In the genomic region with DNA sequence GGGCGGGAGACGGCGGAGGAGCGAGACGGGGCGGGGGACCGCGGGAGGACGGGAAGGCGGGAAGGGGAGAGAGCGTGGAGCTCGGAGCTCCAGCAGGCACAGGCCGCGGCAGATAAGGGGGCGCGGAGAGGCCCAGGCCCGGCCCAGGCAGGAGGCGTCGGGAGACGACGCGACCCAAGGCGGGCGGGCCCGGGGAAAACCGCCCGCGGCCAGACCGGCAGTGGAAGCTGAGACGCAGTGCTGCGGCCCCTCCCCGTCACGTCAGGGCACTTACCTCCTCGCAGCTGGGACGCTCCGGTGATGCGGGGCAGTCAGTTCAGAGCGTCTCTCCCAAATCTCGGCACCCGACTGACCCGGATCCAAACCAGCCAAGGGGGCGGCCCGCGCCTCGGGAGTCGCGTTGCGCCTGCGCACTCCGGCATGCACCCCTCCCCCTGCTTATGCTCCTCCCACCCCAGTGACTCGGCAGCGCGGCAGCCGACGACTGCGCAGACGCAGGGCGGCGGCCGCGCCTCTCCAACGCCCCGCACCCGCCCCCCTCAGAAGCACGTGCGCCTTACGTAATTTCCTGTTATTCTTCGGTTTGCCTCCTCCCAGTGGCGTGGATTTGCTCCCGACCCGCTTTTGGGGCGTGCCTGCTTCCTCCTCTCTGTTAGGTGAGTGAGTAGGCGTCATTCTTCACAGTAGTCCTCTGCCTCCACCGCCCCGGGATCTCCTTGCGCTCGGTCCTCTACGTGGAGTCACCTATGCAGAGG, we compare ENCODE assay signal across 8 cellular contexts. TPM values are rescaled to one million over a fixed set of nuclear protein-coding genes. Genes with fewer than 3 reads are reported as not detected.
A peak's percentile ranks its signal among the peaks of the same experiment; 100 is the strongest.
DNase-seq lines count a peak whose midpoint lies in the region; ATAC-seq, FAIRE-seq and TF ChIP-seq lines count a peak whose summit lies in the region.

A gene (minus strand): TSS at position 350 of the 755 bp plus-strand sequence. CDS start 3,814 bp downstream, outside the sequence.

- H3K4me1 ChIP-seq in psoas muscle, result peaks cover 36% of the 10 kb centered on the region

- peak within 1 kb of the TSS; percentile 99 for H3K27ac Mint-ChIP-seq in T-helper 17 cell

- FAIRE-seq in urothelium cell line (lab: Jason Lieb, UNC), result peak; percentile 98

- TF ChIP-seq POLR2A in GM15510 (IDR thresholded peaks at IDR 0.05; ENCODE audit: borderline replicate concordance, extremely low read depth, insufficient read length), result peak; percentile 65

- intact Hi-C loops in left ventricle myocardium superior (cut with micrococcal nuclease) (loop anchor here (10.0 kb wide), 1 partner anchor 254 kb away; no protein-coding TSS in a partner anchor), psoas muscle (cut with DNase I) (loop anchor here (5.0 to 10.0 kb wide), 5 partner anchors 264 to 674 kb away; a partner anchor contains a TSS)

- DNase-seq in NCI-H1694 treated with DMSO at 0.1 percent for 48 hours (lab: John Stamatoyannopoulos, UW) (peak; percentile 83), T-helper 17 cell (peak; percentile 98 to 99 (median 98)), amygdala (lab: John Stamatoyannopoulos, UW) (peak; percentile 61 to 97 (median 94)), left ventricle myocardium superior (peak; percentile 97), psoas muscle (peak; percentile 96 to 99), urothelium cell line (ENCODE audit: low spot score) (peak; percentile 100)

- TF ChIP-seq CTCF in psoas muscle (IDR thresholded peaks at IDR 0.05), result no peak

- H3K36me3 Mint-ChIP-seq in T-helper 17 cell (ENCODE audit: low read depth), result peaks cover 5% of the 10 kb centered on the region

- peaks cover 0 to 10% of the 10 kb centered on the region in 2 donors for H3K36me3 ChIP-seq in psoas muscle (ENCODE audit: insufficient read depth in 1 of 2, low read depth in 1 of 2)

- WGBS in psoas muscle, 3 donors, result 0 to 1% (median 0%) methylated on average over 45 to 78 of the region's 78 CpGs

- H3K27me3 Mint-ChIP-seq in T-helper 17 cell, result no peaks in the 10 kb centered on the region

- peak within 1 kb of the TSS; percentile 92 for H3K27ac ChIP-seq in psoas muscle

- peak within 1 kb of the TSS; percentile 77 for H3K4me3 ChIP-seq in psoas muscle

- H3K4me3 Mint-ChIP-seq in T-helper 17 cell, result peak within 1 kb of the TSS; percentile 97

- H3K9me3 ChIP-seq in T-helper 17 cell (ENCODE audit: control insufficient read depth, low read length, poor library complexity, severe bottlenecking), result no peaks in the 10 kb centered on the region
- H3K9me3 ChIP-seq in psoas muscle, result no peaks in the 10 kb centered on the region

- peak; percentile 85 for ATAC-seq in HG02885 (IDR thresholded peaks at IDR 0.05; ENCODE audit: poor library complexity, unreplicated experiment)
- ATAC-seq in T-helper 17 cell, result peak; percentile 86
- ATAC-seq in left ventricle myocardium superior, result peak; percentile 92
- ATAC-seq in psoas muscle, result peak; percentile 87 to 93 (median 88)

- H3K4me1 Mint-ChIP-seq in T-helper 17 cell, result peaks cover 49% of the 10 kb centered on the region

- no peaks in the 10 kb centered on the region for H3K27me3 ChIP-seq in psoas muscle (ENCODE audit: insufficient read depth in 3 of 3, low read length in 2 of 3)

RNA-seq across cellular contexts. Expression of the gene that starts here (rescaled TPM):
- total RNA-seq in T-helper 17 cell (100 to 1,000 TPM in 1 of 2 donors, 10 to 100 TPM in 1; 88.5 to 103 TPM), left ventricle myocardium superior (35.2 TPM), psoas muscle (10 to 100 TPM; 46.0 to 97.6 (median 61.7) TPM)
- 10 to 100 TPM; 47.4 to 75.7 (median 71.4) TPM for polyA plus RNA-seq in psoas muscle

Comparison
In these comparisons a context has a peak if more than half of its experiments do, and no peak if none do; other contexts are left out.
1. Peak in every context shown above with its lines: DNase-seq, ATAC-seq, H3K4me3 ChIP-seq and H3K27ac ChIP-seq.